ENCODE assay signal across 25 cellular contexts in genomic region chr2:240507778-240508251, GRCh38. TPM values are rescaled to one million over a fixed set of nuclear protein-coding genes. Genes with fewer than 3 reads are reported as not detected.
DNase-seq lines count a peak whose midpoint lies in the region; ATAC-seq and TF ChIP-seq lines count a peak whose summit lies in the region.
"Had no signal": no experiment of that assay in that cellular context is flagged by ENCODE, and none has a peak within 500 bp of the region (broad histone marks: within the 10 kb centered on the region; RNA-seq: fewer than 3 reads in every experiment).

No MANE protein-coding gene starts in this region.

- H3K9ac ChIP-seq in neuronal stem cell (ENCODE audit: low read depth, low read length, poor library complexity): no peak overlapping the region

- no peak for ATAC-seq in activated CD4-positive, CD25-positive, alpha-beta regulatory T cell treated with anti-CD3 and anti-CD28 coated beads, Interleukin-2, amount 50 U/mL, for 24 hours
- ATAC-seq: left lung, right lobe of liver had no signal

- H2BK12ac ChIP-seq in neuronal stem cell (ENCODE audit: low read length): no peak overlapping the region

- no peaks in the 10 kb centered on the region for H3K9me3 ChIP-seq in hepatocyte (ENCODE audit: low read depth)
- no peaks in the 10 kb centered on the region for H3K9me3 ChIP-seq in neuronal stem cell (replicated peaks in 1 of 2; ENCODE audit: control insufficient read depth in 2 of 2, insufficient read depth in 1 of 2, low read depth in 1 of 2, low read length in 2 of 2)
- H3K9me3 ChIP-seq: colonic mucosa, esophagus squamous epithelium, left lung, MG63, right lobe of liver, SJCRH30 had no signal

- no peak overlapping the region for H3K4me2 ChIP-seq in hepatocyte
- H3K4me2 ChIP-seq in neuronal stem cell (ENCODE audit: insufficient read depth, low read length, poor library complexity, severe bottlenecking): no peak overlapping the region

- H3K4me1 ChIP-seq in hepatocyte (ENCODE audit: insufficient read depth): no peaks in the 10 kb centered on the region
- H3K4me1 ChIP-seq in neuronal stem cell (ENCODE audit: control insufficient read depth in 2 of 2, insufficient read depth in 1 of 2, low read depth in 1 of 2, low read length in 2 of 2): no peaks in the 10 kb centered on the region
- H3K4me1 ChIP-seq: colonic mucosa, esophagus squamous epithelium, left lung, right lobe of liver, SJCRH30 had no signal

- no peak for TF ChIP-seq CTCF in hepatocyte (IDR thresholded peaks at IDR 0.05; ENCODE audit: poor library complexity)

- H3K23ac ChIP-seq in neuronal stem cell (ENCODE audit: low read depth, low read length, poor library complexity): peak overlapping the region; percentile 61

- H3K4me3 ChIP-seq in hepatocyte (no peak overlapping the region), neuronal stem cell (ENCODE audit: low read length in 2 of 2) (no peak overlapping the region)
- H3K4me3 ChIP-seq: colonic mucosa, esophagus squamous epithelium, left lung, MG63, right lobe of liver, SJCRH30 had no signal

- H3K79me1 ChIP-seq in neuronal stem cell (ENCODE audit: low read depth, low read length): no peaks in the 10 kb centered on the region

- no peak overlapping the region for H2BK15ac ChIP-seq in neuronal stem cell (ENCODE audit: low read length)

- H2BK5ac ChIP-seq in neuronal stem cell (ENCODE audit: low read length): no peak overlapping the region

- no peak overlapping the region for H3K4ac ChIP-seq in neuronal stem cell (ENCODE audit: low read length)

- H4K20me1 ChIP-seq in hepatocyte (ENCODE audit: insufficient read depth, poor library complexity, severe bottlenecking): no peaks in the 10 kb centered on the region

- peak overlapping the region; percentile 7 for H2AK5ac ChIP-seq in neuronal stem cell (ENCODE audit: low read depth, low read length)

- H3K36me3 ChIP-seq in hepatocyte (replicated peaks; ENCODE audit: insufficient read depth, low read depth) (no peaks in the 10 kb centered on the region), neuronal stem cell (replicated peaks in 1 of 2; ENCODE audit: control insufficient read depth in 2 of 2, insufficient read depth in 2 of 2, low read length in 2 of 2) (peaks cover 0 to 13% of the 10 kb centered on the region in 2 donors)
- H3K36me3 ChIP-seq: colonic mucosa, MG63, right lobe of liver, SJCRH30 had no signal

- H3K27ac ChIP-seq in hepatocyte (no peak overlapping the region), neuronal stem cell (replicated peaks; ENCODE audit: low read length) (no peak overlapping the region)
- H3K27ac ChIP-seq: colonic mucosa, esophagus squamous epithelium, left lung, right lobe of liver, SJCRH30 had no signal

- H3K9me2 ChIP-seq in hepatocyte (replicated peaks; ENCODE audit: insufficient read depth): no peaks in the 10 kb centered on the region

- no peak overlapping the region for H2BK120ac ChIP-seq in neuronal stem cell (ENCODE audit: low read depth, low read length)

- H4K8ac ChIP-seq in neuronal stem cell (ENCODE audit: low read depth, low read length): no peak overlapping the region

- H3K27me3 ChIP-seq in hepatocyte (no peaks in the 10 kb centered on the region), neuronal stem cell (ENCODE audit: control insufficient read depth in 3 of 3, insufficient read depth in 3 of 3, low read depth in 1 of 3, low read length in 3 of 3) (no peaks in the 10 kb centered on the region)
- H3K27me3 ChIP-seq: colonic mucosa, esophagus squamous epithelium, left lung, MG63, right lobe of liver, SJCRH30 had no signal

- no peak overlapping the region for H4K91ac ChIP-seq in neuronal stem cell (ENCODE audit: low read depth, low read length, poor library complexity)

- no peak overlapping the region for H2AFZ ChIP-seq in hepatocyte
- no peak overlapping the region for H2AFZ ChIP-seq in neuronal stem cell (ENCODE audit: low read length)

- H3K79me2 ChIP-seq in hepatocyte: no peaks in the 10 kb centered on the region

- peak overlapping the region; percentile 58 for H3K18ac ChIP-seq in neuronal stem cell (ENCODE audit: low read length)

- no peak overlapping the region for H3K14ac ChIP-seq in neuronal stem cell (ENCODE audit: low read length)

- 92% methylated on average over 11 of the region's 11 CpGs for WGBS in hepatocyte (ENCODE audit: low lambda C conversion rate, missing lambda C conversion rate)
- no CpG with 5 or more reads among the region's 11 CpGs for WGBS in neuronal stem cell (ENCODE audit: extremely low coverage in 2 of 2, insufficient read length in 2 of 2, insufficient replicate concordance in 1 of 2), 2 donors

- peak; percentile 21 for DNase-seq in activated CD4-positive, CD25-positive, alpha-beta regulatory T cell treated with anti-CD3 and anti-CD28 coated beads, Interleukin-2, amount 50 U/mL, for 72 hours
- DNase-seq in D341Med (ENCODE audit: low spot score) (peak; percentile 16), hepatocyte (ENCODE audit: low spot score) (peak; percentile 2), neuronal stem cell (ENCODE audit: low spot score) (no peak), anterior cingulate cortex (lab: John Stamatoyannopoulos, UW) (no peak), NCI-H2196 treated with DMSO at 0.1 percent for 48 hours (lab: John Stamatoyannopoulos, UW; ENCODE audit: unreplicated experiment) (no peak), NCI-H524 treated with DMSO at 0.1 percent for 48 hours (lab: John Stamatoyannopoulos, UW) (no peak)
- DNase-seq: activated B cell treated with CpG ODN at 0.5 μM for 24 hours; activated CD4-positive, alpha-beta T cell treated with anti-CD3 and anti-CD28 coated beads, Interleukin-2, amount 50 U/mL, for 4 hours; activated naive CD4-positive, alpha-beta T cell treated with Interleukin-2 at 50 U/mL for 16 hours; amygdala; EL; esophagus squamous epithelium; foreskin melanocyte; KG1; MG63; NCI-H2081 treated with DMSO at 0.1 percent for 48 hours; NCI-H446; SJCRH30; stimulated activated CD4-positive, alpha-beta T cell treated with anti-CD3 and anti-CD28 coated beads, Interleukin-12 subunit alpha, Interleukin-12 subunit beta, amount 100 ng/mL, for 4 hours; T-helper 1 cell had no signal

RNA-seq across cellular contexts. Expression of gene ANKMY1, which starts 50.0 kb away (rescaled TPM):
- total RNA-seq in hepatocyte: 6.7 and 9.2 TPM in 2 replicates
- 7.8 and 11.1 TPM in 2 replicates for polyA plus RNA-seq in hepatocyte
- 4.1 TPM for polyA plus RNA-seq in neuronal stem cell (2013, experiment 1 of 2)
- polyA plus RNA-seq in neuronal stem cell (2013, experiment 2 of 2): 4.3 TPM

RNA-seq across cellular contexts. Expression of gene DUSP28, which starts 52.3 kb away (rescaled TPM):
- total RNA-seq in hepatocyte: 4.6 and 4.8 TPM in 2 replicates
- 6.3 and 6.8 TPM in 2 replicates for polyA plus RNA-seq in hepatocyte
- 3.8 TPM for polyA plus RNA-seq in neuronal stem cell (2013, experiment 1 of 2)
- polyA plus RNA-seq in neuronal stem cell (2013, experiment 2 of 2): 3.2 TPM

Comparison
In these comparisons a context has a peak if more than half of its experiments do, and no peak if none do; other contexts are left out.
1. DNase-seq: peak in activated CD4-positive, CD25-positive, alpha-beta regulatory T cell treated with anti-CD3 and anti-CD28 coated beads, Interleukin-2, amount 50 U/mL, for 72 hours (single experiment), D341Med (single experiment) and hepatocyte (single experiment); none in neuronal stem cell (single experiment), anterior cingulate cortex (0 of 58), NCI-H2196 treated with DMSO at 0.1 percent for 48 hours (single experiment) and NCI-H524 treated with DMSO at 0.1 percent for 48 hours (single experiment).